ENCODE assay signal across 12 cellular contexts in the genomic region with DNA sequence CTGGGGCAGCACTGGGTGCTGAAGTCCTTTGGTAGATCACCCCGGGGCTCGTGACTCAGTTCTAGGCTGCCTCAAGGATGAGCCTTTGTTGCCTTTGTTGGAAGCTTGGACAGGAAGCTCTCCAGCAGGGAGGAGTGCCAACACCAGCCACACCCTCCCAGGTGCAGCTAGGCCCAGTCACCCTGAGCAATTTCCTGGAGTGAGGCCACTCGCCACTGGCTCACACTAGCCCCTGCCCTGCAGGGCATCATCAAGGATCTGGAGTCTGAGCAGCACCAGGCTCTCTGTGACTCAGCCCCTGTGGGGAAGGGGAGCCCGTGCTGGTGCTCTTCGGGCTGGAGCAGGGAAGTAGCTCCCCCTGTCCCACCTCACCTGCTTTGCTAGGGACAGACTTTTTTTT. TPM values are rescaled to one million over a fixed set of nuclear protein-coding genes. Genes with fewer than 3 reads are reported as not detected.
DNase-seq lines count a peak whose midpoint lies in the region; ATAC-seq, FAIRE-seq and TF ChIP-seq lines count a peak whose summit lies in the region.
"Had no signal": no experiment of that assay in that cellular context is flagged by ENCODE, and none has a peak within 500 bp of the region (broad histone marks: within the 10 kb centered on the region; RNA-seq: fewer than 3 reads in every experiment).

No MANE protein-coding gene starts in this region.

- DNase-seq in H54 (ENCODE audit: insufficient read length, low spot score) = peak; percentile 94
- peak; percentile 55 for DNase-seq in NCI-H345 treated with DMSO at 0.1 percent for 48 hours (lab: John Stamatoyannopoulos, UW; ENCODE audit: unreplicated experiment)
- DNase-seq in colonic mucosa = peak; percentile 93
- DNase-seq in pancreas = peak in 1 of 6 donors; percentile 50
- no peak for DNase-seq in stimulated activated CD4-positive, alpha-beta T cell treated with anti-CD3 and anti-CD28 coated beads, Interleukin-2, amount 100 ng/mL, for 48 hours
- DNase-seq in GM13977 (ENCODE audit: low spot score) = no peak
- DNase-seq: activated naive CD4-positive, alpha-beta T cell treated with anti-CD3 and anti-CD28 coated beads, Interleukin-2, amount 50 U/mL, for 16 hours; foreskin melanocyte; psoas muscle had no signal

- no peak for TF ChIP-seq POLR2A in H54 (IDR thresholded peaks at IDR 0.05; ENCODE audit: low read depth, low read length)

- in situ Hi-C loops in GM13977 (cut with MboI; ENCODE audit: low pct_unique_long_range_greater_than_20kb, low sequenced_read_pairs, unreplicated experiment) = no loop called here

- FAIRE-seq in H54 (lab: Jason Lieb, UNC) = peak; percentile 96
- FAIRE-seq in pancreas (lab: Jason Lieb, UNC) = no peak

- intact Hi-C loops in colonic mucosa (cut with DNase I) (no loop called here), pancreas (cut with DNase I) (no loop called here)

- H3K36me3 ChIP-seq in colonic mucosa (no peaks in the 10 kb centered on the region), pancreas (no peaks in the 10 kb centered on the region)

- no peaks in the 10 kb centered on the region for H3K27me3 ChIP-seq in colonic mucosa
- no peaks in the 10 kb centered on the region for H3K27me3 ChIP-seq in pancreas

- peak in 3 of 4 donors; percentile 75 to 89 (median 83) for ATAC-seq in pancreas
- no peak for ATAC-seq in GM18520 (IDR thresholded peaks at IDR 0.05; ENCODE audit: unreplicated experiment)
- ATAC-seq in GM18502 (IDR thresholded peaks at IDR 0.05; ENCODE audit: poor library complexity, unreplicated experiment) = no peak
- ATAC-seq: psoas muscle, Right ventricle myocardium inferior had no signal

- H3K27ac ChIP-seq in colonic mucosa (peak overlapping the region; percentile 44), pancreas (no peak overlapping the region)
- H3K27ac ChIP-seq: psoas muscle had no signal

- H3K9ac ChIP-seq in colonic mucosa (ENCODE audit: low read depth in 2 of 2, low read length in 2 of 2) = peak overlapping the region; percentile 37 to 55

- H3K9me3 ChIP-seq in colonic mucosa = no peaks in the 10 kb centered on the region
- no peaks in the 10 kb centered on the region for H3K9me3 ChIP-seq in pancreas
- H3K9me3 ChIP-seq: psoas muscle had no signal

- no peak overlapping the region for H3K4me3 ChIP-seq in colonic mucosa
- no peak overlapping the region for H3K4me3 ChIP-seq in pancreas
- H3K4me3 ChIP-seq: psoas muscle had no signal

- TF ChIP-seq CTCF in colonic mucosa (IDR thresholded peaks at IDR 0.05) (no peak), pancreas (IDR thresholded peaks at IDR 0.05) (no peak), GM13977 (IDR thresholded peaks at IDR 0.05; ENCODE audit: extremely low read depth, insufficient read depth, missing control alignments) (no peak)

- H3K4me1 ChIP-seq in colonic mucosa (no peaks in the 10 kb centered on the region), pancreas (no peaks in the 10 kb centered on the region)
- H3K4me1 ChIP-seq: psoas muscle had no signal

- WGBS in pancreas, 2 donors = 64 to 76% methylated on average over 5 of the region's 5 CpGs

RNA-seq across cellular contexts. Expression of gene SDC1, which starts 6.7 kb away (rescaled TPM):
- total RNA-seq in colonic mucosa (100 to 1,000 TPM; 156 to 213 TPM), pancreas (10 to 100 TPM in 5 of 6 donors, 1 to 10 TPM in 1; 4.8 to 27.2 (median 20.1) TPM)
- 10 to 100 TPM; 16.1 to 20.6 TPM for polyA plus RNA-seq in pancreas

Comparison
In these comparisons a context has a peak if more than half of its experiments do, and no peak if none do; other contexts are left out.
1. DNase-seq: peak in H54 (single experiment), NCI-H345 treated with DMSO at 0.1 percent for 48 hours (single experiment) and colonic mucosa (single experiment); none in stimulated activated CD4-positive, alpha-beta T cell treated with anti-CD3 and anti-CD28 coated beads, Interleukin-2, amount 100 ng/mL, for 48 hours (0 of 2) and GM13977 (single experiment).
2. ATAC-seq: peak in pancreas (3 of 4); none in GM18520 (single experiment) and GM18502 (single experiment).
3. RNA of gene SDC1, which starts 6.7 kb away (total RNA-seq): 156 to 213 TPM in colonic mucosa; 4.8 to 27.2 TPM in pancreas; every median in the first group is over 4 times any median in the second.